Comparison of ENCODE assay signal across 10 cellular contexts in the genomic region with DNA sequence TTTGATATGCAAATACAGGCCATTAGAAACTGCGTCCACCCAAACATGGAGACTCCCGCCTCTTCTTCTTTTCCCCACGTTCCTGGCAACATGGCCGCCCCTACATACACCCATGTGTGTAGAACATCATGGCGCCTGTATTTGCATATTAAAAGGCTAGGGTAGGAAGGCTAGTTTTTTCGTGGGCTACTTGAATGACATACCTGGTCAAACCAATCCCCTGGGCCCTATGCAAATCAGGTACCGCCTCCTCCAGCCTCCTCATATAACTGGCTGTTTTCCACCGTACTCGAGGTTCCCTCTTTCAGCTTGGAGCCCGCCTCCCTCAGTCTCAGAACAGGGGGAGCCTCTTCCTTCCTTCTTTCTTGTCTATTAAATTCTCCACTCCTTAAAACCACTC. TPM values are rescaled to one million over a fixed set of nuclear protein-coding genes. Genes with fewer than 3 reads are reported as not detected.
DNase-seq lines count a peak whose midpoint lies in the region; ATAC-seq and TF ChIP-seq lines count a peak whose summit lies in the region.
"Had no signal": no experiment of that assay in that cellular context is flagged by ENCODE, and none has a peak within 500 bp of the region (broad histone marks: within the 10 kb centered on the region; RNA-seq: fewer than 3 reads in every experiment).

No MANE protein-coding gene starts in this region.

- no peak overlapping the region for H3K4me3 ChIP-seq in MM.1S (ENCODE audit: low read length)
- peak overlapping the region; percentile 61 for H3K4me3 ChIP-seq in mononuclear cell (ENCODE audit: low read length)

- no peaks in the 10 kb centered on the region for H3K9me3 ChIP-seq in MM.1S (replicated peaks; ENCODE audit: insufficient read depth, low read length)
- H3K9me3 ChIP-seq in mononuclear cell (ENCODE audit: low read depth, low read length): no peaks in the 10 kb centered on the region

- H3K9me2 ChIP-seq in MM.1S (replicated peaks; ENCODE audit: insufficient read depth, low read length): no peaks in the 10 kb centered on the region

- H3K4me3 Mint-ChIP-seq in activated naive CD8-positive, alpha-beta T cell treated with anti-CD3 and anti-CD28 coated beads, Interleukin-2, amount 50 U/mL, for 24 hours: peak overlapping the region; percentile 8

- H2AFZ ChIP-seq in MM.1S (ENCODE audit: low read length): no peak overlapping the region

- H3K9ac ChIP-seq in MM.1S (ENCODE audit: low read length): no peak overlapping the region

- TF ChIP-seq CTCF in MM.1S (IDR thresholded peaks at IDR 0.05; ENCODE audit: low read length): no peak
- TF ChIP-seq CTCF in GM20000 (IDR thresholded peaks at IDR 0.05; ENCODE audit: extremely low read depth, missing control alignments): no peak

- H3K4me1 Mint-ChIP-seq in activated naive CD8-positive, alpha-beta T cell treated with anti-CD3 and anti-CD28 coated beads, Interleukin-2, amount 50 U/mL, for 24 hours: peaks cover 17% of the 10 kb centered on the region

- H3K27me3 ChIP-seq in MM.1S (replicated peaks; ENCODE audit: insufficient read depth, low read length): peaks cover 98% of the 10 kb centered on the region
- H3K27me3 ChIP-seq in mononuclear cell (ENCODE audit: insufficient read depth, low read length): peaks cover 3% of the 10 kb centered on the region

- no peaks in the 10 kb centered on the region for H3K9me3 Mint-ChIP-seq in activated naive CD8-positive, alpha-beta T cell treated with anti-CD3 and anti-CD28 coated beads, Interleukin-2, amount 50 U/mL, for 24 hours

- no peaks in the 10 kb centered on the region for H3K36me3 ChIP-seq in MM.1S (replicated peaks; ENCODE audit: insufficient read depth, low read length)

- no peaks in the 10 kb centered on the region for H3K36me3 Mint-ChIP-seq in activated naive CD8-positive, alpha-beta T cell treated with anti-CD3 and anti-CD28 coated beads, Interleukin-2, amount 50 U/mL, for 24 hours (ENCODE audit: low read depth)

- peaks cover 41% of the 10 kb centered on the region for H3K27me3 Mint-ChIP-seq in activated naive CD8-positive, alpha-beta T cell treated with anti-CD3 and anti-CD28 coated beads, Interleukin-2, amount 50 U/mL, for 24 hours

- no peaks in the 10 kb centered on the region for H4K20me1 ChIP-seq in MM.1S (ENCODE audit: insufficient read depth, low read length)

- H3K4me2 ChIP-seq in MM.1S (ENCODE audit: low read depth, low read length): peak overlapping the region; percentile 30; the same call in 1 of the 2 replicates

- ATAC-seq in activated naive CD8-positive, alpha-beta T cell treated with anti-CD3 and anti-CD28 coated beads, Interleukin-2, amount 50 U/mL, for 24 hours: peak; percentile 38

- DNase-seq in CD1c-positive myeloid dendritic cell (ENCODE audit: extremely low spot score): peak; percentile 96
- peak; percentile 34 for DNase-seq in MM.1S
- DNase-seq in activated naive CD8-positive, alpha-beta T cell treated with anti-CD3 and anti-CD28 coated beads, Interleukin-2, amount 50 U/mL, for 24 hours: peak; percentile 26
- no peak for DNase-seq in H4 (ENCODE audit: low spot score)
- no peak for DNase-seq in cortex of kidney (lab: John Stamatoyannopoulos, UW)
- DNase-seq in GM20000 (ENCODE audit: low spot score): no peak
- DNase-seq in stimulated activated CD4-positive, alpha-beta T cell treated with anti-CD3 and anti-CD28 coated beads, Interleukin-1b, Interleukin-23, amount 100 ng/mL, for 48 hours: no peak
- DNase-seq: retina had no signal

- H3K79me2 ChIP-seq in MM.1S (ENCODE audit: low read length): no peaks in the 10 kb centered on the region

- H3K4me1 ChIP-seq in MM.1S (ENCODE audit: low read length) (no peaks in the 10 kb centered on the region), mononuclear cell (ENCODE audit: insufficient read depth, low read length) (peaks cover 72% of the 10 kb centered on the region)

- no peak overlapping the region for H3K27ac ChIP-seq in MM.1S (ENCODE audit: low read length)

- H3K27ac Mint-ChIP-seq in activated naive CD8-positive, alpha-beta T cell treated with anti-CD3 and anti-CD28 coated beads, Interleukin-2, amount 50 U/mL, for 24 hours: no peak overlapping the region

- no peaks in the 10 kb centered on the region for H3F3A ChIP-seq in MM.1S (ENCODE audit: insufficient read depth, low read length)

RNA-seq across cellular contexts. Expression of a gene that starts 0.8 kb away (rescaled TPM):
- 44.3 TPM for total RNA-seq in mononuclear cell
- total RNA-seq in H4 (2014; rRNA removed; shearing (Covaris generic)): not detected in 2 replicates
- total RNA-seq: activated CD8-positive, alpha-beta memory T cell treated with anti-CD3 and anti-CD28 coated beads for 36 hours had no signal

RNA-seq across cellular contexts. Expression of a gene that starts 13.8 kb away (rescaled TPM):
- total RNA-seq in mononuclear cell: 10.9 TPM
- 0.37 and 0.45 TPM in 2 replicates for total RNA-seq in H4 (2014; rRNA removed; shearing (Covaris generic))
- total RNA-seq: activated CD8-positive, alpha-beta memory T cell treated with anti-CD3 and anti-CD28 coated beads for 36 hours had no signal

RNA-seq across cellular contexts. Expression of a gene that starts 35.2 kb away (rescaled TPM):
- total RNA-seq in mononuclear cell: 0.73 TPM
- 0.78 TPM in 1 of 2 replicates, not detected in the other for total RNA-seq in H4 (2014; rRNA removed; shearing (Covaris generic))
- total RNA-seq: activated CD8-positive, alpha-beta memory T cell treated with anti-CD3 and anti-CD28 coated beads for 36 hours had no signal

RNA-seq across cellular contexts. Expression of a gene that starts 60.0 kb away (rescaled TPM):
- 0.73 TPM for total RNA-seq in mononuclear cell
- total RNA-seq in H4 (2014; rRNA removed; shearing (Covaris generic)): not detected in 2 replicates
- total RNA-seq: activated CD8-positive, alpha-beta memory T cell treated with anti-CD3 and anti-CD28 coated beads for 36 hours had no signal

Comparison
In these comparisons a context has a peak if more than half of its experiments do, and no peak if none do; other contexts are left out.
1. DNase-seq: peak in CD1c-positive myeloid dendritic cell (single experiment), MM.1S (single experiment) and activated naive CD8-positive, alpha-beta T cell treated with anti-CD3 and anti-CD28 coated beads, Interleukin-2, amount 50 U/mL, for 24 hours (single experiment); none in H4 (single experiment), cortex of kidney (single experiment), GM20000 (single experiment) and stimulated activated CD4-positive, alpha-beta T cell treated with anti-CD3 and anti-CD28 coated beads, Interleukin-1b, Interleukin-23, amount 100 ng/mL, for 48 hours (single experiment).
2. RNA of a gene that starts 0.8 kb away (total RNA-seq): 44.3 TPM in mononuclear cell (single experiment); not detected in H4; every median in the first group is over 10 times any median in the second.